2 cellular contexts compared by ENCODE assay signal in genomic region chr5:153381630-153382029, GRCh38.
A peak's percentile ranks its signal among the peaks of the same experiment; 100 is the strongest.
DNase-seq lines count a peak whose midpoint lies in the region; ATAC-seq and TF ChIP-seq lines count a peak whose summit lies in the region.
"Not testable (repeated sequence)": the region's sequence is repeated elsewhere in the genome, so short reads cannot be mapped to it uniquely, and the experiment has no call there.

No MANE protein-coding gene starts in this region.

- H3K36me3 Mint-ChIP-seq in endodermal cell (ENCODE audit: low read depth): not testable (repeated sequence)

- intact Hi-C loops in lower lobe of right lung (cut with DNase I): not testable (repeated sequence)

- not testable (repeated sequence) for TF ChIP-seq CTCF in endodermal cell (conservative IDR thresholded peaks at IDR 0.05); lower lobe of right lung (IDR thresholded peaks at IDR 0.05)

- not testable (repeated sequence) for ATAC-seq in lower lobe of right lung

- H3K27me3 ChIP-seq in endodermal cell (ENCODE audit: control insufficient read depth, insufficient read depth, low read length, poor library complexity, severe bottlenecking); lower lobe of right lung (ENCODE audit: low read depth): not testable (repeated sequence)

- not testable (repeated sequence) for DNase-seq in endodermal cell
- peak; percentile 40 for DNase-seq in lower lobe of right lung

- peak overlapping the region; percentile 56 for H3K4me3 ChIP-seq in endodermal cell (ENCODE audit: low read length)
- H3K4me3 ChIP-seq in lower lobe of right lung: not testable (repeated sequence)

- not testable (repeated sequence) for H3K27ac ChIP-seq in endodermal cell (ENCODE audit: low read depth, low read length); lower lobe of right lung

- H3K9ac ChIP-seq in endodermal cell (ENCODE audit: extremely low read depth, low read length, poor library complexity, severe bottlenecking): not testable (repeated sequence)

- H3K27ac Mint-ChIP-seq in endodermal cell: not testable (repeated sequence)

- H3K36me3 ChIP-seq in endodermal cell (ENCODE audit: control insufficient read depth, insufficient read depth, low read length); lower lobe of right lung: not testable (repeated sequence)

- not testable (repeated sequence) for H3K27me3 Mint-ChIP-seq in endodermal cell (ENCODE audit: insufficient read depth)

- peaks cover 15% of the 10 kb centered on the region for H3K9me3 ChIP-seq in endodermal cell (ENCODE audit: control insufficient read depth, low read length)
- not testable (repeated sequence) for H3K9me3 ChIP-seq in lower lobe of right lung

- not testable (repeated sequence) for H3K4me3 Mint-ChIP-seq in endodermal cell

- H3K4me1 ChIP-seq in endodermal cell (ENCODE audit: control insufficient read depth, insufficient read depth, low read length); lower lobe of right lung: not testable (repeated sequence)

- peaks cover 45% of the 10 kb centered on the region for H3K9me3 Mint-ChIP-seq in endodermal cell

- H3K4me1 Mint-ChIP-seq in endodermal cell: not testable (repeated sequence)

- 89 to 95% methylated on average over 3 to 10 of the region's 10 CpGs for WGBS in endodermal cell (ENCODE audit: insufficient coverage in 1 of 2, insufficient read length in 1 of 2), 2 experiments
